ENCODE assay signal across 8 cellular contexts in genomic region chr11:316031-316701, GRCh38. TPM values are rescaled to one million over a fixed set of nuclear protein-coding genes. Genes with fewer than 3 reads are reported as not detected.
DNase-seq lines count a peak whose midpoint lies in the region; ATAC-seq and TF ChIP-seq lines count a peak whose summit lies in the region.
"Had no signal": no experiment of that assay in that cellular context is flagged by ENCODE, and none has a peak within 500 bp of the region (broad histone marks: within the 10 kb centered on the region; RNA-seq: fewer than 3 reads in every experiment).

No MANE protein-coding gene starts in this region.

- intact Hi-C loops in PC-3 (cut with micrococcal nuclease) = no loop called here

- peak; percentile 54 for DNase-seq in stimulated activated CD4-positive, alpha-beta T cell treated with anti-CD3 and anti-CD28 coated beads, Interleukin-15, amount 100 ng/mL, for 24 hours
- no peak for DNase-seq in stimulated activated CD4-positive, alpha-beta T cell treated with anti-CD3 and anti-CD28 coated beads, Interleukin-4, amount 100 ng/mL, for 24 hours
- DNase-seq in kidney epithelial cell (ENCODE audit: low read depth) (no peak), cerebellum (ENCODE audit: low spot score) (no peak), PC-3 (no peak), GM19240 (ENCODE audit: insufficient read length, low spot score) (no peak)
- DNase-seq: foreskin melanocyte, NCI-H187 had no signal

- H3K36me3 ChIP-seq in kidney epithelial cell (ENCODE audit: control insufficient read depth, insufficient read depth, low read length) (peaks cover 2% of the 10 kb centered on the region), PC-3 (ENCODE audit: low read depth, low read length) (no peaks in the 10 kb centered on the region)

- H3K9ac ChIP-seq in PC-3 (ENCODE audit: low read length) = no peak overlapping the region

- no peak overlapping the region for H2AFZ ChIP-seq in PC-3 (ENCODE audit: low read length)

- CTCF ChIA-PET in PC-3 (lab: Charles Lee) = no interaction called here

- H3K9me2 ChIP-seq in PC-3 (replicated peaks; ENCODE audit: low read length) = no peaks in the 10 kb centered on the region

- no peaks in the 10 kb centered on the region for H4K20me1 ChIP-seq in PC-3 (ENCODE audit: low read length)

- H3K79me2 ChIP-seq in PC-3 (ENCODE audit: low read length) = peaks cover 10% of the 10 kb centered on the region

- ATAC-seq in PC-3 = no peak

- H3K27me3 ChIP-seq in kidney epithelial cell (ENCODE audit: control insufficient read depth, insufficient read depth, low read length) (peaks cover 15% of the 10 kb centered on the region), PC-3 (ENCODE audit: low read length) (no peaks in the 10 kb centered on the region)

- no peaks in the 10 kb centered on the region for H3K9me3 ChIP-seq in PC-3 (ENCODE audit: low read length)

- H3K27ac ChIP-seq in PC-3 (ENCODE audit: low read length) = no peak overlapping the region

- TF ChIP-seq CTCF in kidney epithelial cell (IDR thresholded peaks at IDR 0.05; ENCODE audit: insufficient read depth, low read length, poor library complexity, severe bottlenecking) = no peak
- TF ChIP-seq CTCF in PC-3 (conservative IDR thresholded peaks at IDR 0.05; ENCODE audit: low read depth, low read length) = no peak

- H3F3A ChIP-seq in PC-3 (ENCODE audit: low read length, unreplicated experiment) = no peaks in the 10 kb centered on the region

- peak overlapping the region; percentile 29 for H3K4me3 ChIP-seq in kidney epithelial cell (ENCODE audit: low read depth, low read length)
- no peak overlapping the region for H3K4me3 ChIP-seq in PC-3 (ENCODE audit: low read length)

- H3K4me1 ChIP-seq in PC-3 (ENCODE audit: insufficient read depth, low read length) = no peaks in the 10 kb centered on the region; the same call in 1 of the 2 replicates

- POLR2A ChIA-PET in PC-3 (lab: Charles Lee; ENCODE audit: unreplicated experiment) = no interaction called here

- no peak overlapping the region for H3K4me2 ChIP-seq in PC-3 (ENCODE audit: low read length)

- BruUV-seq in PC-3 (replicated peaks; lab: Mats Ljungman, UMichigan) = no TSS peak

RNA-seq across cellular contexts. Expression of gene IFITM1, which starts 2.3 kb away (rescaled TPM):
- total RNA-seq in kidney epithelial cell (38.2 and 42.4 TPM in 2 replicates), cerebellum (33.8 TPM), PC-3 (2014; rRNA removed) (2.0 and 2.2 TPM in 2 replicates)

RNA-seq across cellular contexts. Expression of gene IFITM3, which starts 4.5 kb away (rescaled TPM):
- total RNA-seq in kidney epithelial cell (93.7 and 125 TPM in 2 replicates), cerebellum (19.1 TPM), PC-3 (2014; rRNA removed) (91.6 and 97.6 TPM in 2 replicates)

RNA-seq across cellular contexts. Expression of gene IFITM2, which starts 8.6 kb away (rescaled TPM):
- total RNA-seq in kidney epithelial cell (39.9 and 55.0 TPM in 2 replicates), cerebellum (4.5 TPM), PC-3 (2014; rRNA removed) (36.3 and 49.0 TPM in 2 replicates)

RNA-seq across cellular contexts. Expression of gene IFITM5, which starts 16.8 kb away (rescaled TPM):
- not detected in 2 replicates for total RNA-seq in kidney epithelial cell
- total RNA-seq in cerebellum = not detected
- not detected in 2 replicates for total RNA-seq in PC-3 (2014; rRNA removed)

RNA-seq across cellular contexts. Expression of gene PGGHG, which starts 27.2 kb away (rescaled TPM):
- 10.5 and 13.1 TPM in 2 replicates for total RNA-seq in kidney epithelial cell
- total RNA-seq in cerebellum = 1.6 TPM
- total RNA-seq in PC-3 (2014; rRNA removed) = 10.6 and 12.4 TPM in 2 replicates

Comparison
In these comparisons a context has a peak if more than half of its experiments do, and no peak if none do; other contexts are left out.
1. RNA of gene IFITM1, which starts 2.3 kb away (total RNA-seq): 38.2 to 42.4 TPM in kidney epithelial cell and 33.8 TPM in cerebellum (single experiment); 2.0 to 2.2 TPM in PC-3; every median in the first group is over 10 times any median in the second.